In the genomic region with DNA sequence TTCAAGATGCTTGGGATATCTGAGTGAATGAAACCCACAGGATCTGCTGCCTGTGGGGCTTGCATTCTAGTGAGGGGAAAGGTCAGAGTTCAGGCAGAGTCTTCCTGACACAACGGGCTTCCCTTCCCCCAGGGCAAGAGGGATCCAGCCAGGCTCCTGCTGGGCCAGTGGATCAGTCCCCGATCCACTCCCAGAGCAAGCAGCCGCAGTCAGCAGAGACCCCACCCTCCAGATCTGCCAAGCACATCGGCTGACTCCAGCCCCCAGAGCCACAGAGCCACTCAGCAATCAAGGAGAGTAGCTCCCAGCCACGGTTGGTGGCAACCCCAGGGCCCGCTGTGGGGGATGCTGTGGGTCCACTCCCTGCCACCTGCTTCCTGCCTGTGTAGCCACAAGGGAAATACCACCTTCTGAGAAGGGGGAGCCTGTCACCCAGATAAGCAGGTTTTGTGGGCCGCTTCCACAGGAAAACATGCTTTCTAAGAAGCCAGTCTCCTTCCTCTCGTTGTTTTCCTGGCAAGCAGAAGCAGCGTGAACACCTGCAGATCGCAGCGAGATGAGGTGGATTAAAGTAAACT, we compare ENCODE assay signal across 8 cellular contexts. TPM values are rescaled to one million over a fixed set of nuclear protein-coding genes. Genes with fewer than 3 reads are reported as not detected.
DNase-seq lines count a peak whose midpoint lies in the region; ATAC-seq and TF ChIP-seq lines count a peak whose summit lies in the region.

No MANE protein-coding gene starts in this region.

- H3K4me1 Mint-ChIP-seq in activated CD8-positive, alpha-beta T cell treated with anti-CD3 and anti-CD28 coated beads for 36 hours (ENCODE audit: low read depth), result peaks cover 35% of the 10 kb centered on the region
- peaks cover 9% of the 10 kb centered on the region for H3K4me1 Mint-ChIP-seq in MCF 10A (ENCODE audit: insufficient read depth, unreplicated experiment)

- H3K79me2 ChIP-seq in Karpas-422 (ENCODE audit: low read length), result no peaks in the 10 kb centered on the region

- peaks cover 35% of the 10 kb centered on the region for H3K4me1 ChIP-seq in Karpas-422 (ENCODE audit: low read length)

- no TSS peak for BruUV-seq in MCF 10A (replicated peaks; lab: Mats Ljungman, UMichigan)

- peak; percentile 99 for DNase-seq in GDM1 (lab: John Stamatoyannopoulos, UW)
- DNase-seq in Karpas-422, result peak; percentile 70
- peak; percentile 84 for DNase-seq in activated CD8-positive, alpha-beta T cell treated with anti-CD3 and anti-CD28 coated beads for 36 hours
- peak; percentile 73 for DNase-seq in posterior vena cava (ENCODE audit: low spot score)
- no peak for DNase-seq in glomerular visceral epithelial cell (ENCODE audit: extremely low spot score)
- no peak for DNase-seq in NCI-H748 treated with DMSO at 0.1 percent for 48 hours (lab: John Stamatoyannopoulos, UW)
- DNase-seq in MCF 10A (ENCODE audit: unreplicated experiment), result no peak

- no peaks in the 10 kb centered on the region for H3K9me3 ChIP-seq in Karpas-422 (ENCODE audit: low read length)

- H3K27me3 Mint-ChIP-seq in activated CD8-positive, alpha-beta T cell treated with anti-CD3 and anti-CD28 coated beads for 36 hours, result peaks cover 18% of the 10 kb centered on the region
- H3K27me3 Mint-ChIP-seq in MCF 10A (ENCODE audit: insufficient read depth, unreplicated experiment), result no peaks in the 10 kb centered on the region

- H2AFZ ChIP-seq in Karpas-422 (ENCODE audit: low read length), result no peak overlapping the region

- peak overlapping the region; percentile 87 for H3K27ac Mint-ChIP-seq in activated CD8-positive, alpha-beta T cell treated with anti-CD3 and anti-CD28 coated beads for 36 hours
- H3K27ac Mint-ChIP-seq in MCF 10A (ENCODE audit: low read depth, unreplicated experiment), result no peak overlapping the region

- no peaks in the 10 kb centered on the region for H3K27me3 ChIP-seq in Karpas-422 (ENCODE audit: low read length)

- CTCF ChIA-PET in activated CD8-positive, alpha-beta T cell treated with anti-CD3 and anti-CD28 coated beads for 36 hours (lab: Charles Lee), result interaction anchor here (4.5 kb wide), 1 partner anchor 10 kb away, joined by 49 read pairs; no protein-coding TSS in a partner anchor
- CTCF ChIA-PET in MCF 10A (lab: Yijun Ruan, JAX), result interaction anchor here (0.9 to 2.2 kb wide), 3 partner anchors 38 to 1407 kb away, joined by 3 to 7 read pairs (median 3); no protein-coding TSS in a partner anchor

- no peak for TF ChIP-seq CTCF in activated CD8-positive, alpha-beta T cell treated with anti-CD3 and anti-CD28 coated beads for 36 hours (IDR thresholded peaks at IDR 0.05)
- TF ChIP-seq CTCF in MCF 10A (IDR thresholded peaks at IDR 0.05; ENCODE audit: unreplicated experiment), result no peak

- no peaks in the 10 kb centered on the region for H3K9me2 ChIP-seq in Karpas-422 (replicated peaks; ENCODE audit: insufficient read depth, low read length)

- POLR2A ChIA-PET in activated CD8-positive, alpha-beta T cell treated with anti-CD3 and anti-CD28 coated beads for 36 hours (lab: Charles Lee), result interaction anchor here (1.1 to 1.4 kb wide), 2 partner anchors 11 to 51 kb away, joined by 3 read pairs; no protein-coding TSS in a partner anchor
- POLR2A ChIA-PET in MCF 10A (lab: Yijun Ruan, JAX), result interaction anchor here (0.5 kb wide), 1 partner anchor 8 kb away, joined by 3 read pairs; no protein-coding TSS in a partner anchor

- intact Hi-C loops in activated CD8-positive, alpha-beta T cell treated with anti-CD3 and anti-CD28 coated beads for 36 hours (cut with micrococcal nuclease), result loop anchor here (5.0 kb wide), 1 partner anchor 169 kb away; a partner anchor contains a TSS
- intact Hi-C loops in posterior vena cava (cut with DNase I), result no loop called here
- intact Hi-C loops in MCF 10A (cut with micrococcal nuclease), result no loop called here

- no peak overlapping the region for H3K9ac ChIP-seq in Karpas-422 (ENCODE audit: low read length)

- peaks cover 2% of the 10 kb centered on the region for H3K9me3 Mint-ChIP-seq in activated CD8-positive, alpha-beta T cell treated with anti-CD3 and anti-CD28 coated beads for 36 hours
- H3K9me3 Mint-ChIP-seq in MCF 10A (ENCODE audit: unreplicated experiment), result no peaks in the 10 kb centered on the region

- peak overlapping the region; percentile 30 for H3K4me3 Mint-ChIP-seq in activated CD8-positive, alpha-beta T cell treated with anti-CD3 and anti-CD28 coated beads for 36 hours
- no peak overlapping the region for H3K4me3 Mint-ChIP-seq in MCF 10A (ENCODE audit: unreplicated experiment)

- peak; percentile 38 for ATAC-seq in GM21526 (IDR thresholded peaks at IDR 0.05; ENCODE audit: low FRiP score, unreplicated experiment)
- peak; percentile 67 for ATAC-seq in activated CD8-positive, alpha-beta T cell treated with anti-CD3 and anti-CD28 coated beads for 36 hours

- H3K27ac ChIP-seq in Karpas-422 (ENCODE audit: low read length), result no peak overlapping the region

- H4K20me1 ChIP-seq in Karpas-422 (ENCODE audit: insufficient read depth, low read depth, low read length), result peaks cover 10% of the 10 kb centered on the region; the same call in 1 of the 2 replicates

- H3K4me3 ChIP-seq in Karpas-422 (ENCODE audit: low read length), result peak overlapping the region; percentile 47; the same call in 1 of the 2 replicates

- H3K36me3 ChIP-seq in Karpas-422 (ENCODE audit: insufficient read depth, low read length), result no peaks in the 10 kb centered on the region

- H3K4me2 ChIP-seq in Karpas-422 (ENCODE audit: low read depth, low read length, poor library complexity, severe bottlenecking), result peak overlapping the region; percentile 65

- H3K36me3 Mint-ChIP-seq in activated CD8-positive, alpha-beta T cell treated with anti-CD3 and anti-CD28 coated beads for 36 hours (ENCODE audit: low read depth), result peaks cover 1% of the 10 kb centered on the region
- H3K36me3 Mint-ChIP-seq in MCF 10A (ENCODE audit: insufficient read depth, unreplicated experiment), result no peaks in the 10 kb centered on the region

RNA-seq across cellular contexts. Expression of a gene that starts 44.9 kb away (rescaled TPM):
- not detected in 2 replicates for total RNA-seq in Karpas-422 (2014; rRNA removed; shearing (Covaris generic); ENCODE audit: low replicate concordance)
- total RNA-seq in activated CD8-positive, alpha-beta T cell treated with anti-CD3 and anti-CD28 coated beads for 36 hours, result not detected
- total RNA-seq in posterior vena cava (under 1 TPM in 1 of 2 donors, not detected in 1; 0.14 TPM), MCF 10A (2022) (not detected in 2 replicates)

Comparison
In these comparisons a context has a peak if more than half of its experiments do, and no peak if none do; other contexts are left out.
1. DNase-seq: peak in GDM1 (single experiment), Karpas-422 (single experiment), activated CD8-positive, alpha-beta T cell treated with anti-CD3 and anti-CD28 coated beads for 36 hours (single experiment) and posterior vena cava (single experiment); none in glomerular visceral epithelial cell (single experiment), NCI-H748 treated with DMSO at 0.1 percent for 48 hours (single experiment) and MCF 10A (single experiment).